8 cellular contexts compared by ENCODE assay signal in genomic region chr7:105269397-105269796, GRCh38.
DNase-seq lines count a peak whose midpoint lies in the region; ATAC-seq and TF ChIP-seq lines count a peak whose summit lies in the region.

No MANE protein-coding gene starts in this region.

- DNase-seq in WTC11 (ENCODE audit: low spot score) (no peak), heart right ventricle (no peak), nucleus accumbens (lab: John Stamatoyannopoulos, UW) (no peak), SK-N-DZ (ENCODE audit: low spot score) (no peak), HK-2 (ENCODE audit: unreplicated experiment) (no peak)

- H3K9me3 ChIP-seq in heart right ventricle = no peaks in the 10 kb centered on the region

- no peaks in the 10 kb centered on the region for H3K36me3 Mint-ChIP-seq in WTC11

- H3K27me3 ChIP-seq in heart right ventricle = no peaks in the 10 kb centered on the region

- H3K4me1 ChIP-seq in heart right ventricle = peaks cover 0 to 44% (median 32%) of the 10 kb centered on the region in 9 donors

- no peak for TF ChIP-seq CTCF in WTC11 (IDR thresholded peaks at IDR 0.05)
- no peak for TF ChIP-seq CTCF in heart right ventricle (IDR thresholded peaks at IDR 0.05)

- 0% methylated on average over 3 of the region's 3 CpGs for WGBS in heart right ventricle, 2 donors

- CTCF ChIA-PET in WTC11 (lab: Charles Lee) = interaction anchor here (0.9 kb wide), 1 partner anchor 18 kb away, joined by 4 read pairs; no protein-coding TSS in a partner anchor

- H3K4me3 ChIP-seq in heart right ventricle (peak overlapping the region; percentile 26 to 57 (median 49)), skin epidermis (peak overlapping the region; percentile 23 to 51 (median 31))

- H3K27ac ChIP-seq in heart right ventricle = peak overlapping the region; percentile 3 to 83 (median 73)
- H3K27ac ChIP-seq in skin epidermis = peak overlapping the region in 20 of 21 experiments; percentile 60 to 90 (median 77)

- intact Hi-C loops in heart right ventricle (cut with DNase I) = loop anchor here in 2 of 10 donors (10.0 kb wide), 2 partner anchors 105 to 115 kb away; partner anchors contain the start of gene SRPK2 (in 1 of the 2)

- H3K27ac Mint-ChIP-seq in WTC11 = peak overlapping the region; percentile 92

- no peak overlapping the region for H3K4me3 Mint-ChIP-seq in WTC11

- H3K4me1 Mint-ChIP-seq in WTC11 = peaks cover 37% of the 10 kb centered on the region

- no peaks in the 10 kb centered on the region for H3K27me3 Mint-ChIP-seq in WTC11 (ENCODE audit: low read depth)

- H3K9me3 Mint-ChIP-seq in WTC11 = no peaks in the 10 kb centered on the region

- H3K36me3 ChIP-seq in heart right ventricle = no peaks in the 10 kb centered on the region

- POLR2A ChIA-PET in WTC11 (lab: Charles Lee) = no interaction called here

- ATAC-seq in GM18870 (IDR thresholded peaks at IDR 0.05; ENCODE audit: unreplicated experiment) (peak; percentile 22), HG02981 (IDR thresholded peaks at IDR 0.05; ENCODE audit: unreplicated experiment) (peak; percentile 16), WTC11 (no peak), heart right ventricle (peak in 6 of 8 donors; percentile 46 to 72 (median 55))

TF ChIP-seq in WTC11, 78 proteins besides CTCF, POLR2A, EP300 and RAD21 (continues in another document):
- TF ChIP-seq MYBL2 (CRISPR knock-in tag; IDR thresholded peaks at IDR 0.05) = no peak
- no peak for TF ChIP-seq STAT6 (CRISPR knock-in tag; conservative IDR thresholded peaks at IDR 0.05; ENCODE audit: low read depth)
- TF ChIP-seq E2F4 (CRISPR knock-in tag; IDR thresholded peaks at IDR 0.05; ENCODE audit: borderline replicate concordance, low read depth) = no peak
- TF ChIP-seq ZSCAN18 (CRISPR knock-in tag; IDR thresholded peaks at IDR 0.05) = no peak
- no peak for TF ChIP-seq ZNF671 (CRISPR knock-in tag; IDR thresholded peaks at IDR 0.05)
- TF ChIP-seq MAX (CRISPR knock-in tag; IDR thresholded peaks at IDR 0.05) = no peak
- no peak for TF ChIP-seq ZNF416 (CRISPR knock-in tag; IDR thresholded peaks at IDR 0.05)
- no peak for TF ChIP-seq ATF6 (CRISPR knock-in tag; IDR thresholded peaks at IDR 0.05)
- no peak for TF ChIP-seq ZNF138 (CRISPR knock-in tag; conservative IDR thresholded peaks at IDR 0.05)
- TF ChIP-seq PREB (CRISPR knock-in tag; IDR thresholded peaks at IDR 0.05; ENCODE audit: borderline replicate concordance) = no peak
- TF ChIP-seq AR (CRISPR knock-in tag; IDR thresholded peaks at IDR 0.05) = no peak
- TF ChIP-seq OVOL2 (CRISPR knock-in tag; IDR thresholded peaks at IDR 0.05; ENCODE audit: borderline replicate concordance) = no peak
- TF ChIP-seq ATF3 (CRISPR knock-in tag; conservative IDR thresholded peaks at IDR 0.05) = no peak
